Comparison of ENCODE assay signal across 1 cellular context in genomic region chr7:135575296-135575695, GRCh38.
TF ChIP-seq lines count a peak whose summit lies in the region.

No MANE protein-coding gene starts in this region.

TF ChIP-seq in GM23338, 12 proteins besides CTCF, POLR2A, EP300 and RAD21 (continued from another document):
- no peak for TF ChIP-seq ZNF462 (CRISPR knock-in tag; IDR thresholded peaks at IDR 0.05)
- TF ChIP-seq REST (IDR thresholded peaks at IDR 0.05; ENCODE audit: unreplicated experiment): no peak
- TF ChIP-seq EZH2 (IDR thresholded peaks at IDR 0.05; ENCODE audit: low read depth, unreplicated experiment): no peak
- TF ChIP-seq ZNF331 (CRISPR knock-in tag; IDR thresholded peaks at IDR 0.05; ENCODE audit: low read depth): no peak
- TF ChIP-seq ETS1 (IDR thresholded peaks at IDR 0.05): no peak
- no peak for TF ChIP-seq NANOG (IDR thresholded peaks at IDR 0.05; ENCODE audit: borderline replicate concordance)
- TF ChIP-seq EZH2phosphoT487 (IDR thresholded peaks at IDR 0.05; ENCODE audit: unreplicated experiment): no peak
- no peak for TF ChIP-seq STAT1 (IDR thresholded peaks at IDR 0.05; ENCODE audit: unreplicated experiment)
- no peak for TF ChIP-seq POLR2AphosphoS5 (IDR thresholded peaks at IDR 0.05; ENCODE audit: low read depth)
- no peak for TF ChIP-seq ZNF114 (CRISPR knock-in tag; IDR thresholded peaks at IDR 0.05)
- TF ChIP-seq CREB1 (CRISPR knock-in tag; IDR thresholded peaks at IDR 0.05; ENCODE audit: low read depth): no peak
TF ChIP-seq in GM23338: peak in this region for 0.
